Comparison of ENCODE assay signal across 12 cellular contexts in genomic region chr19:55781112-55781511, GRCh38. TPM values are rescaled to one million over a fixed set of nuclear protein-coding genes. Genes with fewer than 3 reads are reported as not detected.
"Had no signal": no experiment of that assay in that cellular context is flagged by ENCODE, and none has a peak within 500 bp of the region (broad histone marks: within the 10 kb centered on the region; RNA-seq: fewer than 3 reads in every experiment).

No MANE protein-coding gene starts in this region.

- DNase-seq: GM23248, GOT3, H7, H9, HCEC 1CT, HFFc6 had no signal

- H3K36me3 ChIP-seq: HAP-1 had no signal

- H3K4me1 Mint-ChIP-seq: GM23338, H9 had no signal

- H2AFZ ChIP-seq: GM23248, GM23338 had no signal

- H3K4me1 ChIP-seq: HAP-1 had no signal

- FAIRE-seq: H1, H54 had no signal

- H3K4me2 ChIP-seq: GM23338 had no signal

- H3K27ac ChIP-seq: GM23248 had no signal

- ATAC-seq: GM23338, HCT116 had no signal

- H3K9ac ChIP-seq: GM23248 had no signal

- H3K27ac Mint-ChIP-seq: GM23338, H9, HFFc6 had no signal

- H3K9me3 ChIP-seq: HAP-1 had no signal

- H3K4me3 ChIP-seq: GM23248, GM23338, HAP-1 had no signal

- H3K4me3 Mint-ChIP-seq: GM23338, H9, HFFc6 had no signal

RNA-seq across cellular contexts. Expression of gene RFPL4AL1, which starts 12.2 kb away (rescaled TPM):
- total RNA-seq: GM23248, GM23338, H1, H7, H9 had no signal
- polyA plus RNA-seq: GM23248, GM23338, H1 had no signal

RNA-seq across cellular contexts. Expression of gene RFPL4A, which starts 22.2 kb away (rescaled TPM):
- total RNA-seq: GM23248, GM23338, H1, H7, H9, HFFc6 had no signal
- polyA plus RNA-seq: GM23248, GM23338, H1 had no signal

RNA-seq across cellular contexts. Expression of gene NLRP9, which starts 42.9 kb away (rescaled TPM):
- total RNA-seq: GM23248, GM23338, H1, H4, H7, H9, HFFc6 had no signal
- polyA plus RNA-seq: GM23248, GM23338, H1 had no signal

RNA-seq across cellular contexts. Expression of gene NLRP11, which starts 50.7 kb away (rescaled TPM):
- total RNA-seq: GM23248, GM23338, H1, H7, H9 had no signal
- polyA plus RNA-seq: GM23248, GM23338, H1 had no signal

RNA-seq across cellular contexts. Expression of gene NLRP4, which starts 55.2 kb away (rescaled TPM):
- total RNA-seq: GM23248, GM23338, H1, H7, H9, HFFc6 had no signal
- polyA plus RNA-seq: GM23248, GM23338, H1 had no signal
